Comparison of ENCODE assay signal across 9 cellular contexts in the genomic region with DNA sequence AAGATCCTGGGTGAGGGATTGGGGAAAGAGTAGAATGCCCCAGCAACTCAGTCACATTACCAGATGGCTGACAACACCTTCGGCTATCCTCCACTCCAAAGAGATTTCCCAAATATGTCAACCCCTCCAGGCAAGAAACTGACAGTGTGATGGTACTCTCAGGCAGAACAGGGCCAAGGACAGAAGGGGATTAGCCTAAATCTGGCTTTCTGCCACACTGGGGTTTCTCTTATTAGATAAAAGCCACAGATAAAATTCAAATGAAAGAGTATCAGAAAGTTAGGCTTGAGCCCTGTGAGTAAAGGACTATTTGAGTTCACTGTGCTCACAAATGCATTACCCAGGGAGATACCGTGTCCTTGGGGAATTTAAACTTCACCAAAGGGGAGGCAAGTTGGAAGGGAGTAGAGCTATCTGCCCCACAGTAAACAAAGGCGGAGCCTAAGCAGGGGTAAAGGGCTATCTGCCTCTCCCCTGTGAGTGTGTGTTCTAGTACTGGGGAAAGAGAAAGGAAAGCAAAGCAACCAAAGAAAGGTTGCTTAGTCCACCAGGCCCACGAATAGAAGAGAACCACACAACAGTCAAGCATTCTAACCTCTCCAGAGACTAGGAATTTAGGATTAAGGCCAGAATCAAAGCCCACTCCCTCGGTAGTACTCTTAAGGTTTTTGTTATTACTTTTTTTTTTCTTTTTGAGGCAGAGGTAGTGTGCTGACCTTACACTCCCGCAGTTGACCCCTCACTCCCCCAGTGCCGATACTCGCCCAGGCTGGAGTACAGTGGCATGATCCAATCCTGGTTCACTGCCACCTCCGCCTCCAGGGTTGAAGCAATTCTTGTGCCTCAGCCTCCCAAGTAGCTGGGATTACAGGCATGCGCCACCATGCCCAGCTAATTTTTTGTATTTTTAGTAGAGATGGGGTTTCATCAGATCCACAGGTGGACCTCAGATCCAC. TPM values are rescaled to one million over a fixed set of nuclear protein-coding genes. Genes with fewer than 3 reads are reported as not detected.
DNase-seq lines count a peak whose midpoint lies in the region; ATAC-seq, FAIRE-seq and TF ChIP-seq lines count a peak whose summit lies in the region.
"Had no signal": no experiment of that assay in that cellular context is flagged by ENCODE, and none has a peak within 500 bp of the region (broad histone marks: within the 10 kb centered on the region; RNA-seq: fewer than 3 reads in every experiment).

No MANE protein-coding gene starts in this region.

- H3K9ac ChIP-seq in endothelial cell of umbilical vein (replicated peaks; ENCODE audit: extremely low read depth, insufficient read depth, low read length) (no peak overlapping the region), trophoblast cell (ENCODE audit: low read length) (no peak overlapping the region)

- peaks cover 76% of the 10 kb centered on the region for H4K20me1 ChIP-seq in PC-9 (ENCODE audit: insufficient read depth)
- peaks cover 8% of the 10 kb centered on the region for H4K20me1 ChIP-seq in endothelial cell of umbilical vein (replicated peaks; ENCODE audit: control insufficient read depth, extremely low read depth, insufficient read depth, low read length)

- CTCF ChIA-PET in PC-9 (lab: Charles Lee) (no interaction called here), endothelial cell of umbilical vein (lab: Charles Lee) (interaction anchor here (2.0 to 2.4 kb wide), 3 partner anchors 20 to 156 kb away, joined by 5 to 8 read pairs (median 7); no protein-coding TSS in a partner anchor)

- H3K4me2 ChIP-seq in PC-9 (peak overlapping the region; percentile 93), endothelial cell of umbilical vein (ENCODE audit: insufficient read depth, low read length) (peak overlapping the region; percentile 96), trophoblast cell (ENCODE audit: low read length) (no peak overlapping the region)

- ATAC-seq in HG03280 (IDR thresholded peaks at IDR 0.05; ENCODE audit: unreplicated experiment): no peak
- no peak for ATAC-seq in GM21526 (IDR thresholded peaks at IDR 0.05; ENCODE audit: low FRiP score, unreplicated experiment)

- H2BK120ac ChIP-seq in trophoblast cell (ENCODE audit: insufficient read depth, low read length, poor library complexity): no peak overlapping the region

- peaks cover 10% of the 10 kb centered on the region; the same call in 1 of the 2 replicates for H3F3A ChIP-seq in PC-9 (ENCODE audit: insufficient read depth, low read depth)

- no peak for TF ChIP-seq POLR2A in endothelial cell of umbilical vein (IDR thresholded peaks at IDR 0.05; ENCODE audit: low read depth, low read length)

- no peak for FAIRE-seq in endothelial cell of umbilical vein (lab: Jason Lieb, UNC)

- no peak overlapping the region for H2BK5ac ChIP-seq in trophoblast cell (ENCODE audit: low read depth, low read length, poor library complexity)

- intact Hi-C loops in PC-9 (cut with micrococcal nuclease; ENCODE audit: unreplicated experiment): no loop called here
- intact Hi-C loops in endothelial cell of umbilical vein (cut with micrococcal nuclease): no loop called here

- H3K27ac ChIP-seq in PC-9 (no peak overlapping the region), endothelial cell of umbilical vein (ENCODE audit: insufficient read depth, low read depth, low read length) (no peak overlapping the region), trophoblast cell (ENCODE audit: low read depth, low read length) (peak overlapping the region; percentile 2)
- H3K27ac ChIP-seq: SJSA1 had no signal

- BruUV-seq in PC-9 (replicated peaks; lab: Mats Ljungman, UMichigan) (no TSS peak), endothelial cell of umbilical vein (replicated peaks; lab: Mats Ljungman, UMichigan) (no TSS peak)

- H3K9me3 ChIP-seq in PC-9 (ENCODE audit: insufficient read depth, low read depth) (no peaks in the 10 kb centered on the region), endothelial cell of umbilical vein (replicated peaks; ENCODE audit: control insufficient read depth, insufficient read depth, low read length) (no peaks in the 10 kb centered on the region), trophoblast cell (ENCODE audit: insufficient read depth, low read depth, low read length) (no peaks in the 10 kb centered on the region)
- H3K9me3 ChIP-seq: SJSA1 had no signal

- H3K18ac ChIP-seq in trophoblast cell (ENCODE audit: low read length): no peak overlapping the region

- H3K9me1 ChIP-seq in endothelial cell of umbilical vein (replicated peaks; ENCODE audit: control insufficient read depth, extremely low read depth, insufficient read depth, low read length): no peaks in the 10 kb centered on the region

- no peaks in the 10 kb centered on the region for H3K9me2 ChIP-seq in PC-9 (ENCODE audit: insufficient read depth)

- H3K4me3 ChIP-seq in PC-9: no peak overlapping the region
- H3K4me3 ChIP-seq in endothelial cell of umbilical vein (replicated peaks in 1 of 3; ENCODE audit: insufficient read depth in 1 of 3, low read depth in 1 of 3, low read length in 3 of 3): peak overlapping the region in 1 of 3 experiments; percentile 0
- no peak overlapping the region for H3K4me3 ChIP-seq in trophoblast cell (ENCODE audit: low read depth, low read length)
- H3K4me3 ChIP-seq: SJSA1 had no signal

- no peak overlapping the region for H2BK12ac ChIP-seq in trophoblast cell (ENCODE audit: low read length)

- peaks cover 24% of the 10 kb centered on the region; the same call in 1 of the 2 replicates for H3K36me3 ChIP-seq in PC-9 (ENCODE audit: low read depth)
- peaks cover 8 to 19% of the 10 kb centered on the region in 2 experiments for H3K36me3 ChIP-seq in endothelial cell of umbilical vein (ENCODE audit: control insufficient read depth in 2 of 2, extremely low read depth in 1 of 2, insufficient read depth in 2 of 2, low read length in 2 of 2)
- peaks cover 12 to 16% of the 10 kb centered on the region in 2 experiments for H3K36me3 ChIP-seq in trophoblast cell (ENCODE audit: control insufficient read depth in 1 of 2, insufficient read depth in 2 of 2, low read length in 2 of 2)

- DNase-seq in EH (ENCODE audit: low read depth) (peak; percentile 15), PC-9 (no peak), endothelial cell of umbilical vein (ENCODE audit: low read depth, low spot score) (no peak), trophoblast cell (peak in 1 of 2 donors; percentile 25), kidney tubule cell (ENCODE audit: low spot score) (no peak)
- no peak for DNase-seq in stimulated activated CD4-positive, alpha-beta T cell treated with anti-CD3 and anti-CD28 coated beads, Interleukin-15, amount 100 ng/mL, for 24 hours

- no peaks in the 10 kb centered on the region for H3K27me3 ChIP-seq in PC-9 (ENCODE audit: insufficient read depth, low read depth)
- H3K27me3 ChIP-seq in endothelial cell of umbilical vein (ENCODE audit: control insufficient read depth in 2 of 2, insufficient read depth in 2 of 2, low read length in 2 of 2): no peaks in the 10 kb centered on the region
- H3K27me3 ChIP-seq in trophoblast cell (ENCODE audit: insufficient read depth, low read length): no peaks in the 10 kb centered on the region
- H3K27me3 ChIP-seq: SJSA1 had no signal

- H3K79me2 ChIP-seq in PC-9 (ENCODE audit: low read depth) (peaks cover 84% of the 10 kb centered on the region), endothelial cell of umbilical vein (ENCODE audit: control insufficient read depth, insufficient read depth, low read length) (peaks cover 86% of the 10 kb centered on the region), trophoblast cell (ENCODE audit: control insufficient read depth, insufficient read depth, low read length, poor library complexity) (peaks cover 36% of the 10 kb centered on the region)

- TF ChIP-seq CTCF in PC-9 (conservative IDR thresholded peaks at IDR 0.05): no peak
- TF ChIP-seq CTCF in endothelial cell of umbilical vein (IDR thresholded peaks at IDR 0.05; ENCODE audit: extremely low read depth in 1 of 2, insufficient read depth in 1 of 2, low read depth in 1 of 2, low read length in 2 of 2): no peak

- H4K91ac ChIP-seq in trophoblast cell (ENCODE audit: low read depth, low read length): no peak overlapping the region

- H2AK5ac ChIP-seq in trophoblast cell (ENCODE audit: low read length): no peak overlapping the region

- no peak overlapping the region for H4K12ac ChIP-seq in trophoblast cell (ENCODE audit: low read depth, low read length)

- peaks cover 15% of the 10 kb centered on the region for H3K79me1 ChIP-seq in trophoblast cell (ENCODE audit: low read length)

- dilution Hi-C loops in endothelial cell of umbilical vein (cut with MboI; ENCODE audit: extremely low pct_ligation_motif_present, low sequenced_read_pairs): no loop called here

- peak overlapping the region; percentile 46 for H3K23ac ChIP-seq in trophoblast cell (ENCODE audit: low read length)

- POLR2A ChIA-PET in PC-9 (lab: Charles Lee; ENCODE audit: unreplicated experiment): no interaction called here
- POLR2A ChIA-PET in endothelial cell of umbilical vein (lab: Charles Lee): no interaction called here

- H4K8ac ChIP-seq in trophoblast cell (ENCODE audit: low read depth, low read length): no peak overlapping the region

- H2AFZ ChIP-seq in PC-9 (no peak overlapping the region), endothelial cell of umbilical vein (ENCODE audit: low read depth, low read length) (no peak overlapping the region), trophoblast cell (ENCODE audit: insufficient read depth, low read length, poor library complexity) (no peak overlapping the region)

- H3K4ac ChIP-seq in trophoblast cell (ENCODE audit: low read depth, low read length): peak overlapping the region; percentile 82

- peaks cover 24% of the 10 kb centered on the region for H3K4me1 ChIP-seq in PC-9 (replicated peaks; ENCODE audit: insufficient read depth)
- peaks cover 54% of the 10 kb centered on the region for H3K4me1 ChIP-seq in endothelial cell of umbilical vein (ENCODE audit: control insufficient read depth, extremely low read depth, insufficient read depth, low read length)
- peaks cover 13 to 24% of the 10 kb centered on the region in 2 experiments for H3K4me1 ChIP-seq in trophoblast cell (ENCODE audit: control insufficient read depth in 1 of 2, insufficient read depth in 2 of 2, low read length in 2 of 2)

- H3K14ac ChIP-seq in trophoblast cell (ENCODE audit: low read length): no peak overlapping the region

- WGBS in trophoblast cell (ENCODE audit: extremely low coverage, insufficient coverage, insufficient read length): no CpG with 5 or more reads among the region's 10 CpGs

RNA-seq across cellular contexts. Expression of gene TPM3, which starts 12.8 kb away (rescaled TPM):
- 375 and 491 TPM in 2 replicates for total RNA-seq in PC-9 (2021)
- total RNA-seq in endothelial cell of umbilical vein: 924 and 927 TPM in 2 replicates
- polyA plus RNA-seq in endothelial cell of umbilical vein: 318 and 395 TPM in 2 replicates
- polyA plus RNA-seq in endothelial cell of umbilical vein (2011; cell fraction: cytosol; rRNA removed): 562 and 745 TPM in 2 replicates
- polyA plus RNA-seq in endothelial cell of umbilical vein (2011; cell fraction: nucleus; rRNA removed): 337 and 551 TPM in 2 replicates
- 684 and 993 TPM in 2 replicates for polyA plus RNA-seq in endothelial cell of umbilical vein (2012)
- 233 and 252 TPM in 2 replicates for polyA minus RNA-seq in endothelial cell of umbilical vein
- polyA minus RNA-seq in endothelial cell of umbilical vein (2011; cell fraction: cytosol; rRNA and poly(A)+ RNA removed): 118 TPM
- 96.0 and 101 TPM in 2 replicates for polyA minus RNA-seq in endothelial cell of umbilical vein (2011; cell fraction: nucleus; rRNA and poly(A)+ RNA removed)
- 374 and 377 TPM in 2 replicates for polyA plus RNA-seq in trophoblast cell (2013)

RNA-seq across cellular contexts. Expression of gene NUP210L, which starts 24.3 kb away (rescaled TPM):
- total RNA-seq in PC-9 (2021): not detected in 2 replicates
- total RNA-seq in endothelial cell of umbilical vein: 0.07 TPM in 1 of 2 replicates, not detected in the other
- polyA plus RNA-seq in endothelial cell of umbilical vein: 0.01 TPM in 1 of 2 replicates, not detected in the other
- polyA plus RNA-seq in endothelial cell of umbilical vein (2011; cell fraction: cytosol; rRNA removed): 0.01 TPM in 1 of 2 replicates, not detected in the other
- 0.07 TPM in 2 replicates for polyA plus RNA-seq in endothelial cell of umbilical vein (2011; cell fraction: nucleus; rRNA removed)
- polyA plus RNA-seq in endothelial cell of umbilical vein (2012): not detected in 2 replicates
- polyA minus RNA-seq in endothelial cell of umbilical vein: 0.04 TPM in 1 of 2 replicates, not detected in the other
- polyA minus RNA-seq in endothelial cell of umbilical vein (2011; cell fraction: cytosol; rRNA and poly(A)+ RNA removed): not detected
- 0.10 TPM in 2 replicates for polyA minus RNA-seq in endothelial cell of umbilical vein (2011; cell fraction: nucleus; rRNA and poly(A)+ RNA removed)
- 0.01 and 0.03 TPM in 2 replicates for polyA plus RNA-seq in trophoblast cell (2013)
- total RNA-seq: SJSA1 had no signal

RNA-seq across cellular contexts. Expression of gene CFAP141, which starts 27.0 kb away (rescaled TPM):
- not detected in 2 replicates for total RNA-seq in PC-9 (2021)
- total RNA-seq in endothelial cell of umbilical vein: not detected in 2 replicates
- not detected in 2 replicates for polyA plus RNA-seq in endothelial cell of umbilical vein
- polyA plus RNA-seq in endothelial cell of umbilical vein (2011; cell fraction: cytosol; rRNA removed): 0.41 TPM in 1 of 2 replicates, not detected in the other
- polyA plus RNA-seq in endothelial cell of umbilical vein (2011; cell fraction: nucleus; rRNA removed): not detected in 2 replicates
- polyA plus RNA-seq in endothelial cell of umbilical vein (2012): not detected in 2 replicates
- polyA minus RNA-seq in endothelial cell of umbilical vein: not detected in 2 replicates
- polyA minus RNA-seq in endothelial cell of umbilical vein (2011; cell fraction: cytosol; rRNA and poly(A)+ RNA removed): not detected
- polyA minus RNA-seq in endothelial cell of umbilical vein (2011; cell fraction: nucleus; rRNA and poly(A)+ RNA removed): not detected in 2 replicates
- polyA plus RNA-seq in trophoblast cell (2013): not detected in 2 replicates
- total RNA-seq: SJSA1 had no signal

RNA-seq across cellular contexts. Expression of gene UBAP2L, which starts 41.6 kb away (rescaled TPM):
- total RNA-seq in PC-9 (2021): 101 and 157 TPM in 2 replicates
- total RNA-seq in endothelial cell of umbilical vein: 229 and 235 TPM in 2 replicates
- 280 and 323 TPM in 2 replicates for polyA plus RNA-seq in endothelial cell of umbilical vein
- polyA plus RNA-seq in endothelial cell of umbilical vein (2011; cell fraction: cytosol; rRNA removed): 109 and 127 TPM in 2 replicates
- polyA plus RNA-seq in endothelial cell of umbilical vein (2011; cell fraction: nucleus; rRNA removed): 442 and 476 TPM in 2 replicates
- 123 and 166 TPM in 2 replicates for polyA plus RNA-seq in endothelial cell of umbilical vein (2012)
- polyA minus RNA-seq in endothelial cell of umbilical vein: 366 and 370 TPM in 2 replicates
- polyA minus RNA-seq in endothelial cell of umbilical vein (2011; cell fraction: cytosol; rRNA and poly(A)+ RNA removed): 60.5 TPM
- polyA minus RNA-seq in endothelial cell of umbilical vein (2011; cell fraction: nucleus; rRNA and poly(A)+ RNA removed): 247 and 358 TPM in 2 replicates
- 162 and 163 TPM in 2 replicates for polyA plus RNA-seq in trophoblast cell (2013)
